17 cellular contexts compared by ENCODE assay signal in genomic region chr9:631596-631995, GRCh38.
A peak's percentile ranks its signal among the peaks of the same experiment; 100 is the strongest.
DNase-seq lines count a peak whose midpoint lies in the region; ATAC-seq, FAIRE-seq and TF ChIP-seq lines count a peak whose summit lies in the region.
"Had no signal": no experiment of that assay in that cellular context is flagged by ENCODE, and none has a peak within 500 bp of the region (broad histone marks: within the 10 kb centered on the region; RNA-seq: fewer than 3 reads in every experiment).

No MANE protein-coding gene starts in this region.

- H2AFZ ChIP-seq in Loucy (ENCODE audit: low read length): no peak overlapping the region

- peak; percentile 36 for DNase-seq in activated CD4-positive, alpha-beta T cell treated with anti-CD3 and anti-CD28 coated beads, Interleukin-2, amount 10 ng/mL, durations not matched to agents 7 days and 5 days
- no peak for DNase-seq in activated CD4-positive, alpha-beta T cell treated with anti-CD3 and anti-CD28 coated beads, Interleukin-2, amount 10 ng/mL, durations not matched to agents 24 days and 14 days
- no peak for DNase-seq in activated T-helper 2 cell treated with anti-CD3 and anti-CD28 coated beads, Interferon-gamma antibody, Interleukin-2, Interleukin-4, amounts not matched to agents 10 μg/mL and 5 μg/mL and 100 μg/mL, durations not matched to agents 14 hours and 24 hours and 36 hours (ENCODE audit: low spot score)
- peak in 2 of 10 donors; percentile 10 to 17 for DNase-seq in naive thymus-derived CD8-positive, alpha-beta T cell
- DNase-seq in H4 (ENCODE audit: low spot score) (no peak), GM12892 (ENCODE audit: insufficient read length) (no peak), ovary (no peak)
- DNase-seq: DMS79 treated with DMSO at 0.1 percent for 48 hours, immature natural killer cell, NCI-H1092, NCI-H446 treated with DMSO at 0.1 percent for 48 hours, T1000, transverse colon had no signal

- FAIRE-seq in GM12892 (lab: Jason Lieb, UNC): no peak
- FAIRE-seq: frontal cortex had no signal

- no peaks in the 10 kb centered on the region for H3K9me2 ChIP-seq in Loucy (replicated peaks; ENCODE audit: low read depth, low read length)

- no peak for TF ChIP-seq POLR2A in GM12892 (IDR thresholded peaks at IDR 0.05; ENCODE audit: low read depth, low read length)
- TF ChIP-seq POLR2A in ovary (IDR thresholded peaks at IDR 0.05): no peak

- H3K4me1 ChIP-seq in Loucy (ENCODE audit: insufficient read depth, low read length, poor library complexity, severe bottlenecking) (peaks cover 62% of the 10 kb centered on the region), ovary (ENCODE audit: insufficient read depth) (peaks cover 6% of the 10 kb centered on the region)
- H3K4me1 ChIP-seq: prostate gland had no signal

- H3K27me3 ChIP-seq in Loucy (ENCODE audit: insufficient read depth, low read length, poor library complexity, severe bottlenecking): no peaks in the 10 kb centered on the region
- H3K27me3 ChIP-seq in ovary: no peaks in the 10 kb centered on the region
- H3K27me3 ChIP-seq: transverse colon had no signal

- H3K9me3 ChIP-seq in Loucy (ENCODE audit: insufficient read depth, low read depth, low read length) (peaks cover 13% of the 10 kb centered on the region), ovary (no peaks in the 10 kb centered on the region)
- H3K9me3 ChIP-seq: prostate gland, transverse colon had no signal

- intact Hi-C loops in activated CD4-positive, alpha-beta T cell treated with anti-CD3 and anti-CD28 coated beads, Interleukin-2, amount 10 ng/mL, durations not matched to agents 24 days and 14 days (cut with micrococcal nuclease): no loop called here
- intact Hi-C loops in activated T-helper 2 cell treated with anti-CD3 and anti-CD28 coated beads, Interferon-gamma antibody, Interleukin-2, Interleukin-4, amounts not matched to agents 10 μg/mL and 5 μg/mL and 100 μg/mL, durations not matched to agents 14 hours and 24 hours and 36 hours (cut with micrococcal nuclease): no loop called here
- intact Hi-C loops in ovary (cut with DNase I): no loop called here

- peak overlapping the region; percentile 0 for H3K4me3 Mint-ChIP-seq in activated CD4-positive, alpha-beta T cell treated with anti-CD3 and anti-CD28 coated beads, Interleukin-2, amount 10 ng/mL, durations not matched to agents 7 days and 5 days
- H3K4me3 Mint-ChIP-seq in activated CD4-positive, alpha-beta T cell treated with anti-CD3 and anti-CD28 coated beads, Interleukin-2, amount 10 ng/mL, durations not matched to agents 24 days and 14 days: no peak overlapping the region
- peak overlapping the region; percentile 13 for H3K4me3 Mint-ChIP-seq in activated T-helper 2 cell treated with anti-CD3 and anti-CD28 coated beads, Interferon-gamma antibody, Interleukin-2, Interleukin-4, amounts not matched to agents 10 μg/mL and 5 μg/mL and 100 μg/mL, durations not matched to agents 14 hours and 24 hours and 36 hours (ENCODE audit: low read depth)
- H3K4me3 Mint-ChIP-seq in naive thymus-derived CD8-positive, alpha-beta T cell: peak overlapping the region in 5 of 10 donors; percentile 2 to 39 (median 30)
- H3K4me3 Mint-ChIP-seq: immature natural killer cell had no signal

- ATAC-seq in naive thymus-derived CD8-positive, alpha-beta T cell: peak; percentile 25 to 30
- ATAC-seq: Panc1 had no signal

- H3K79me2 ChIP-seq in Loucy (ENCODE audit: insufficient read depth, low read length): peaks cover 16% of the 10 kb centered on the region

- peaks cover 26% of the 10 kb centered on the region for H3K4me1 Mint-ChIP-seq in activated CD4-positive, alpha-beta T cell treated with anti-CD3 and anti-CD28 coated beads, Interleukin-2, amount 10 ng/mL, durations not matched to agents 7 days and 5 days
- H3K4me1 Mint-ChIP-seq in activated CD4-positive, alpha-beta T cell treated with anti-CD3 and anti-CD28 coated beads, Interleukin-2, amount 10 ng/mL, durations not matched to agents 24 days and 14 days: peaks cover 9% of the 10 kb centered on the region
- H3K4me1 Mint-ChIP-seq in activated T-helper 2 cell treated with anti-CD3 and anti-CD28 coated beads, Interferon-gamma antibody, Interleukin-2, Interleukin-4, amounts not matched to agents 10 μg/mL and 5 μg/mL and 100 μg/mL, durations not matched to agents 14 hours and 24 hours and 36 hours (ENCODE audit: low read depth): peaks cover 26% of the 10 kb centered on the region
- peaks cover 13 to 36% (median 26%) of the 10 kb centered on the region in 4 donors for H3K4me1 Mint-ChIP-seq in naive thymus-derived CD8-positive, alpha-beta T cell

- peak overlapping the region; percentile 81 for H3K9ac ChIP-seq in Loucy (ENCODE audit: low read depth, low read length, poor library complexity, severe bottlenecking)

- CTCF ChIA-PET in activated CD4-positive, alpha-beta T cell treated with anti-CD3 and anti-CD28 coated beads, Interleukin-2, amount 10 ng/mL, durations not matched to agents 7 days and 5 days (lab: Charles Lee): interaction anchor here (1.0 to 1.5 kb wide), 2 partner anchors 13 to 41 kb away, joined by 3 to 4 read pairs; no protein-coding TSS in a partner anchor

- H3F3A ChIP-seq in Loucy (ENCODE audit: low read depth): peaks cover 11% of the 10 kb centered on the region

- peaks cover 7% of the 10 kb centered on the region for H3K9me3 Mint-ChIP-seq in activated CD4-positive, alpha-beta T cell treated with anti-CD3 and anti-CD28 coated beads, Interleukin-2, amount 10 ng/mL, durations not matched to agents 7 days and 5 days
- H3K9me3 Mint-ChIP-seq in activated CD4-positive, alpha-beta T cell treated with anti-CD3 and anti-CD28 coated beads, Interleukin-2, amount 10 ng/mL, durations not matched to agents 24 days and 14 days: peaks cover 6% of the 10 kb centered on the region
- no peaks in the 10 kb centered on the region for H3K9me3 Mint-ChIP-seq in activated T-helper 2 cell treated with anti-CD3 and anti-CD28 coated beads, Interferon-gamma antibody, Interleukin-2, Interleukin-4, amounts not matched to agents 10 μg/mL and 5 μg/mL and 100 μg/mL, durations not matched to agents 14 hours and 24 hours and 36 hours
- peaks cover 0 to 7% (median 4%) of the 10 kb centered on the region in 9 donors for H3K9me3 Mint-ChIP-seq in naive thymus-derived CD8-positive, alpha-beta T cell
- H3K9me3 Mint-ChIP-seq: immature natural killer cell had no signal

- no peaks in the 10 kb centered on the region for H4K20me1 ChIP-seq in Loucy (ENCODE audit: insufficient read depth, low read length, poor library complexity, severe bottlenecking)

- H3K4me3 ChIP-seq in Loucy (ENCODE audit: low read length, poor library complexity, severe bottlenecking) (peak overlapping the region; percentile 70), ovary (no peak overlapping the region)
- H3K4me3 ChIP-seq: prostate gland, transverse colon had no signal

- TF ChIP-seq CTCF in Loucy (conservative IDR thresholded peaks at IDR 0.05; ENCODE audit: low read length): no peak
- no peak for TF ChIP-seq CTCF in ovary (IDR thresholded peaks at IDR 0.05)

- H3K4me2 ChIP-seq in Loucy (ENCODE audit: low read depth, low read length, poor library complexity, severe bottlenecking): peak overlapping the region; percentile 74

- no peak for TF ChIP-seq EP300 in ovary (IDR thresholded peaks at IDR 0.05)

- no peaks in the 10 kb centered on the region for H3K36me3 ChIP-seq in Loucy (ENCODE audit: insufficient read depth, low read length)
- no peaks in the 10 kb centered on the region for H3K36me3 ChIP-seq in ovary
- H3K36me3 ChIP-seq: prostate gland, transverse colon had no signal

- no peak overlapping the region for H3K27ac ChIP-seq in ovary
- H3K27ac ChIP-seq: prostate gland, transverse colon had no signal

- POLR2A ChIA-PET in activated CD4-positive, alpha-beta T cell treated with anti-CD3 and anti-CD28 coated beads, Interleukin-2, amount 10 ng/mL, durations not matched to agents 7 days and 5 days (lab: Charles Lee): no interaction called here
- POLR2A ChIA-PET in naive thymus-derived CD8-positive, alpha-beta T cell (lab: Charles Lee): no interaction called here

- H3K27ac Mint-ChIP-seq in activated CD4-positive, alpha-beta T cell treated with anti-CD3 and anti-CD28 coated beads, Interleukin-2, amount 10 ng/mL, durations not matched to agents 7 days and 5 days: no peak overlapping the region
- no peak overlapping the region for H3K27ac Mint-ChIP-seq in activated CD4-positive, alpha-beta T cell treated with anti-CD3 and anti-CD28 coated beads, Interleukin-2, amount 10 ng/mL, durations not matched to agents 24 days and 14 days
- H3K27ac Mint-ChIP-seq in activated T-helper 2 cell treated with anti-CD3 and anti-CD28 coated beads, Interferon-gamma antibody, Interleukin-2, Interleukin-4, amounts not matched to agents 10 μg/mL and 5 μg/mL and 100 μg/mL, durations not matched to agents 14 hours and 24 hours and 36 hours: peak overlapping the region; percentile 31
- peak overlapping the region in 1 of 10 donors; percentile 14 for H3K27ac Mint-ChIP-seq in naive thymus-derived CD8-positive, alpha-beta T cell
- H3K27ac Mint-ChIP-seq: immature natural killer cell had no signal

- peaks cover 3% of the 10 kb centered on the region for H3K27me3 Mint-ChIP-seq in activated CD4-positive, alpha-beta T cell treated with anti-CD3 and anti-CD28 coated beads, Interleukin-2, amount 10 ng/mL, durations not matched to agents 7 days and 5 days
- no peaks in the 10 kb centered on the region for H3K27me3 Mint-ChIP-seq in activated CD4-positive, alpha-beta T cell treated with anti-CD3 and anti-CD28 coated beads, Interleukin-2, amount 10 ng/mL, durations not matched to agents 24 days and 14 days
- H3K27me3 Mint-ChIP-seq in activated T-helper 2 cell treated with anti-CD3 and anti-CD28 coated beads, Interferon-gamma antibody, Interleukin-2, Interleukin-4, amounts not matched to agents 10 μg/mL and 5 μg/mL and 100 μg/mL, durations not matched to agents 14 hours and 24 hours and 36 hours (ENCODE audit: low read depth): no peaks in the 10 kb centered on the region
- H3K27me3 Mint-ChIP-seq in naive thymus-derived CD8-positive, alpha-beta T cell: peaks cover 0 to under 1% (median 0%) of the 10 kb centered on the region in 5 donors

- WGBS in ovary, 3 donors: 57 to 89% (median 82%) methylated on average over 1 of the region's 1 CpG

- peaks cover 5% of the 10 kb centered on the region for H3K36me3 Mint-ChIP-seq in activated CD4-positive, alpha-beta T cell treated with anti-CD3 and anti-CD28 coated beads, Interleukin-2, amount 10 ng/mL, durations not matched to agents 7 days and 5 days (ENCODE audit: low read depth)
- H3K36me3 Mint-ChIP-seq in activated CD4-positive, alpha-beta T cell treated with anti-CD3 and anti-CD28 coated beads, Interleukin-2, amount 10 ng/mL, durations not matched to agents 24 days and 14 days (ENCODE audit: low read depth): no peaks in the 10 kb centered on the region
- no peaks in the 10 kb centered on the region for H3K36me3 Mint-ChIP-seq in activated T-helper 2 cell treated with anti-CD3 and anti-CD28 coated beads, Interferon-gamma antibody, Interleukin-2, Interleukin-4, amounts not matched to agents 10 μg/mL and 5 μg/mL and 100 μg/mL, durations not matched to agents 14 hours and 24 hours and 36 hours (ENCODE audit: low read depth)
- no peaks in the 10 kb centered on the region for H3K36me3 Mint-ChIP-seq in naive thymus-derived CD8-positive, alpha-beta T cell
- H3K36me3 Mint-ChIP-seq: immature natural killer cell had no signal
